ENCODE assay signal across 17 cellular contexts in genomic region chr6:90434096-90434495, GRCh38.
DNase-seq lines count a peak whose midpoint lies in the region; ATAC-seq and TF ChIP-seq lines count a peak whose summit lies in the region.
"Had no signal": no experiment of that assay in that cellular context is flagged by ENCODE, and none has a peak within 500 bp of the region (broad histone marks: within the 10 kb centered on the region; RNA-seq: fewer than 3 reads in every experiment).

No MANE protein-coding gene starts in this region.

- H3K4me1 ChIP-seq in left ventricle myocardium inferior (peaks cover 9% of the 10 kb centered on the region), right atrium auricular region (no peaks in the 10 kb centered on the region)
- H3K4me1 ChIP-seq: adrenal gland, colonic mucosa, pancreas had no signal

- H3K27me3 ChIP-seq in left ventricle myocardium inferior (ENCODE audit: low read depth) (no peaks in the 10 kb centered on the region), right atrium auricular region (no peaks in the 10 kb centered on the region), WERI-Rb-1 (ENCODE audit: insufficient read depth, low read depth, severe bottlenecking) (no peaks in the 10 kb centered on the region)
- H3K27me3 ChIP-seq: adrenal gland, colonic mucosa, pancreas had no signal

- ATAC-seq in HG02571 (IDR thresholded peaks at IDR 0.05; ENCODE audit: unreplicated experiment) (no peak), HG03139 (IDR thresholded peaks at IDR 0.05; ENCODE audit: unreplicated experiment) (no peak)
- ATAC-seq: activated CD8-positive, alpha-beta T cell treated with anti-CD3 and anti-CD28 coated beads for 36 hours; stimulated activated naive CD8-positive, alpha-beta T cell treated with anti-CD3 and anti-CD28 coated beads, Interleukin-15, Interleukin-2, amounts not matched to agents 100 U/mL and 50 U/mL, for 24 hours had no signal

- intact Hi-C loops in left ventricle myocardium inferior (cut with micrococcal nuclease), result no loop called here

- peaks cover 23% of the 10 kb centered on the region for H3K9me3 ChIP-seq in left ventricle myocardium inferior (replicated peaks)
- H3K9me3 ChIP-seq in right atrium auricular region, result peaks cover 0 to 15% of the 10 kb centered on the region in 2 donors
- peaks cover 9% of the 10 kb centered on the region for H3K9me3 ChIP-seq in WERI-Rb-1 (ENCODE audit: severe bottlenecking)
- H3K9me3 ChIP-seq: pancreas had no signal

- no peak for DNase-seq in left ventricle myocardium inferior
- DNase-seq in right atrium auricular region (ENCODE audit: low spot score), result no peak
- DNase-seq in WERI-Rb-1, result peak; percentile 24
- peak; percentile 70 for DNase-seq in islet precursor cell
- no peak for DNase-seq in MV-4-11 (lab: John Stamatoyannopoulos, UW)
- no peak for DNase-seq in middle frontal gyrus (ENCODE audit: extremely low spot score, low spot score)
- DNase-seq: activated CD8-positive, alpha-beta T cell treated with anti-CD3 and anti-CD28 coated beads for 36 hours; adrenal gland; colonic mucosa; midbrain; NCI-H1694 treated with DMSO at 0.1 percent for 48 hours; NCI-H510A treated with DMSO at 0.1 percent for 48 hours; pancreas; stimulated activated naive CD8-positive, alpha-beta T cell treated with anti-CD3 and anti-CD28 coated beads, Interleukin-15, Interleukin-2, amounts not matched to agents 100 U/mL and 50 U/mL, for 24 hours had no signal

- TF ChIP-seq CTCF in left ventricle myocardium inferior (IDR thresholded peaks at IDR 0.05; ENCODE audit: borderline replicate concordance) (peak; percentile 33), right atrium auricular region (IDR thresholded peaks at IDR 0.05) (peak in 1 of 2 donors; percentile 39), WERI-Rb-1 (IDR thresholded peaks at IDR 0.05; ENCODE audit: low read depth, low read length) (peak; percentile 51)

- no peak overlapping the region for H3K4me3 ChIP-seq in left ventricle myocardium inferior
- no peak overlapping the region for H3K4me3 ChIP-seq in right atrium auricular region
- no peak overlapping the region for H3K4me3 ChIP-seq in WERI-Rb-1 (ENCODE audit: low read depth, low read length)
- H3K4me3 ChIP-seq: adrenal gland, colonic mucosa, pancreas had no signal

- no peaks in the 10 kb centered on the region for H3K36me3 ChIP-seq in left ventricle myocardium inferior
- H3K36me3 ChIP-seq in right atrium auricular region, result no peaks in the 10 kb centered on the region
- H3K36me3 ChIP-seq in WERI-Rb-1, result no peaks in the 10 kb centered on the region
- H3K36me3 ChIP-seq: adrenal gland, colonic mucosa, pancreas had no signal

- H3K27ac ChIP-seq in left ventricle myocardium inferior (replicated peaks) (no peak overlapping the region), right atrium auricular region (no peak overlapping the region), WERI-Rb-1 (no peak overlapping the region)
- H3K27ac ChIP-seq: adrenal gland, colonic mucosa, epithelial cell of prostate, pancreas had no signal

Comparison
In these comparisons a context has a peak if more than half of its experiments do, and no peak if none do; other contexts are left out.
1. DNase-seq: peak in WERI-Rb-1 (single experiment) and islet precursor cell (single experiment); none in left ventricle myocardium inferior (single experiment), right atrium auricular region (single experiment), MV-4-11 (single experiment) and middle frontal gyrus (single experiment).